In genomic region chr10:77638766-77639101, GRCh38 we compare ENCODE assay signal across 10 cellular contexts. TPM values are rescaled to one million over a fixed set of nuclear protein-coding genes. Genes with fewer than 3 reads are reported as not detected.
A peak's percentile ranks its signal among the peaks of the same experiment; 100 is the strongest.
DNase-seq lines count a peak whose midpoint lies in the region; ATAC-seq, FAIRE-seq and TF ChIP-seq lines count a peak whose summit lies in the region.
"Had no signal": no experiment of that assay in that cellular context is flagged by ENCODE, and none has a peak within 500 bp of the region (broad histone marks: within the 10 kb centered on the region; RNA-seq: fewer than 3 reads in every experiment).

No MANE protein-coding gene starts in this region.

- H3K9me3 ChIP-seq in SJSA1 (replicated peaks) = no peaks in the 10 kb centered on the region; the same call in 1 of the 2 replicates

- DNase-seq in GM06990 (ENCODE audit: extremely low read depth, insufficient read length) (no peak), SJSA1 (ENCODE audit: low read depth in 1 of 2, low spot score in 2 of 2) (no peak), foreskin fibroblast (no peak), skeletal muscle cell (ENCODE audit: low read depth) (no peak), HTR-8/SVneo (ENCODE audit: insufficient read length, low spot score) (no peak), EL (no peak)
- no peak for DNase-seq in activated naive CD4-positive, alpha-beta T cell treated with anti-CD3 and anti-CD28 coated beads, Interleukin-2, amount 50 U/mL, for 16 hours
- DNase-seq: GOT3 had no signal

- H3K27ac ChIP-seq in SJSA1 = no peak overlapping the region

- peak overlapping the region; percentile 49 for H3K4me3 ChIP-seq in GM06990 (replicated peaks; ENCODE audit: low read depth, low read length)
- H3K4me3 ChIP-seq in SJSA1 = peak overlapping the region; percentile 54
- H3K4me3 ChIP-seq in foreskin fibroblast (ENCODE audit: low read depth in 1 of 2, low read length in 2 of 2) = peak overlapping the region; percentile 45 to 89
- H3K4me3 ChIP-seq in skeletal muscle cell (ENCODE audit: low read depth, low read length) = peak overlapping the region; percentile 83

- TF ChIP-seq CTCF in GM06990 (IDR thresholded peaks at IDR 0.05; ENCODE audit: insufficient read depth, low read length, poor library complexity, severe bottlenecking) (no peak), foreskin fibroblast (IDR thresholded peaks at IDR 0.05; ENCODE audit: low read depth, low read length) (no peak)

- H3K36me3 ChIP-seq in GM06990 (ENCODE audit: control insufficient read depth, insufficient read depth, low read length) (no peaks in the 10 kb centered on the region), SJSA1 (no peaks in the 10 kb centered on the region)

- H3K4me1 ChIP-seq in SJSA1 (replicated peaks) = peaks cover 23% of the 10 kb centered on the region

- peaks cover 3% of the 10 kb centered on the region; the same call in 1 of the 2 replicates for H3K27me3 ChIP-seq in GM06990 (replicated peaks; ENCODE audit: control insufficient read depth, insufficient read depth, low read length)
- peaks cover 29% of the 10 kb centered on the region for H3K27me3 ChIP-seq in SJSA1 (replicated peaks)

- no peak for FAIRE-seq in HTR-8/SVneo (lab: Jason Lieb, UNC)

- ATAC-seq in GM18868 (IDR thresholded peaks at IDR 0.05; ENCODE audit: unreplicated experiment) = no peak
- ATAC-seq: activated T-helper 17 cell treated with anti-CD3 and anti-CD28 coated beads, Interleukin-2, amount 50 U/mL, for 72 hours had no signal

RNA-seq across cellular contexts. Expression of gene KCNMA1, which starts 1.1 kb away (rescaled TPM):
- 0.94 and 1.8 TPM in 2 replicates for total RNA-seq in SJSA1 (2014; rRNA removed; shearing (Covaris generic))
